ENCODE assay signal across 11 cellular contexts in the genomic region with DNA sequence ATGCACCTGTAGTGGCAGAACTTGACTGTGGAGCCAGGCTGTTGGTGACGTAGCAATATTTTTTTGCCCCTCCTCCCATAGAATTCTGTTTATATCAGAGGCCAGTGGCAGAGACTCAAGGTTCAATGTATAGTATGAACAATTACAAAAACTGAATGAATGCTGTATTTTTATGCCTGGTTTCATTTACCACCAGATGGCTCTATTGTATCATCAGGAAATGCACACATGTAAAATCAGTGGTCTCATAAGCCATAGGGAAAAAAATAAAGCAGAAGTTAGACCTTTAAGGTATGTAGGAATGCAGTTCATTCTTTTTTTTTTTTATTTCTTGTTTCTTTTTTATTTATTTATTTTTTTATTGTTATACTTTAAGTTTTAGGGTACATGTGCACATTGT. TPM values are rescaled to one million over a fixed set of nuclear protein-coding genes. Genes with fewer than 3 reads are reported as not detected.
DNase-seq lines count a peak whose midpoint lies in the region; ATAC-seq, FAIRE-seq and TF ChIP-seq lines count a peak whose summit lies in the region.
"Had no signal": no experiment of that assay in that cellular context is flagged by ENCODE, and none has a peak within 500 bp of the region (broad histone marks: within the 10 kb centered on the region; RNA-seq: fewer than 3 reads in every experiment).

No MANE protein-coding gene starts in this region.

- in situ Hi-C loops in astrocyte of the spinal cord (cut with HindIII; ENCODE audit: low sequenced_read_pairs) = no loop called here

- no peak overlapping the region for H4K91ac ChIP-seq in mesenchymal stem cell (ENCODE audit: low read length)

- H3K4me3 Mint-ChIP-seq in Calu3 (ENCODE audit: low read depth, unreplicated experiment) = no peak overlapping the region

- H3K23ac ChIP-seq in mesenchymal stem cell (ENCODE audit: low read length in 2 of 2) = no peak overlapping the region

- no peak for DNase-seq in Calu3
- DNase-seq in HTR-8/SVneo (ENCODE audit: insufficient read length, low spot score) = peak; percentile 12
- DNase-seq in astrocyte of the spinal cord (ENCODE audit: low read depth, low spot score) = peak; percentile 39
- peak; percentile 39 for DNase-seq in mesenchymal stem cell
- DNase-seq in stimulated activated CD4-positive, alpha-beta T cell treated with anti-CD3 and anti-CD28 coated beads, Interleukin-2, amount 100 ng/mL, for 24 hours = no peak
- DNase-seq in posterior vena cava (ENCODE audit: low spot score) = no peak
- DNase-seq in thyroid gland = no peak
- DNase-seq: stimulated activated CD4-positive, alpha-beta T cell treated with anti-CD3 and anti-CD28 coated beads, Interleukin-4, amount 100 ng/mL, for 24 hours had no signal

- H3K36me3 Mint-ChIP-seq in Calu3 (ENCODE audit: insufficient read depth, unreplicated experiment) = no peaks in the 10 kb centered on the region

- no peak overlapping the region for H2AK5ac ChIP-seq in mesenchymal stem cell (ENCODE audit: low read length, severe bottlenecking)

- H3K4ac ChIP-seq in mesenchymal stem cell (ENCODE audit: low read depth in 1 of 2, low read length in 2 of 2) = no peak overlapping the region

- H3K4me2 ChIP-seq in mesenchymal stem cell (ENCODE audit: low read length, poor library complexity, severe bottlenecking) = no peak overlapping the region

- no peak overlapping the region for H3K14ac ChIP-seq in mesenchymal stem cell (ENCODE audit: low read length in 2 of 2)

- H3K36me3 ChIP-seq in mesenchymal stem cell (ENCODE audit: control insufficient read depth in 1 of 2, insufficient read depth in 2 of 2, low read depth in 1 of 2, low read length in 2 of 2) (no peaks in the 10 kb centered on the region), thyroid gland (no peaks in the 10 kb centered on the region)
- H3K36me3 ChIP-seq: SJSA1 had no signal

- BruUV-seq in Calu3 (replicated peaks; lab: Mats Ljungman, UMichigan) = no TSS peak

- no peaks in the 10 kb centered on the region for H3K79me1 ChIP-seq in mesenchymal stem cell (replicated peaks; ENCODE audit: low read length, poor library complexity, severe bottlenecking)

- no peak overlapping the region for H3K27ac Mint-ChIP-seq in Calu3 (ENCODE audit: unreplicated experiment)

- H3K4me3 ChIP-seq in astrocyte of the spinal cord (ENCODE audit: low read depth, low read length) (no peak overlapping the region), mesenchymal stem cell (ENCODE audit: insufficient read depth in 1 of 2, low read depth in 1 of 2, low read length in 2 of 2) (no peak overlapping the region), thyroid gland (replicated peaks in 1 of 3) (no peak overlapping the region)
- H3K4me3 ChIP-seq: SJSA1 had no signal

- H3K4me1 ChIP-seq in mesenchymal stem cell (ENCODE audit: control insufficient read depth, insufficient read depth, low read depth, low read length) (no peaks in the 10 kb centered on the region), thyroid gland (no peaks in the 10 kb centered on the region)
- H3K4me1 ChIP-seq: SJSA1 had no signal

- H2BK120ac ChIP-seq in mesenchymal stem cell (ENCODE audit: low read depth, low read length) = no peak overlapping the region

- H3K27me3 ChIP-seq in mesenchymal stem cell (ENCODE audit: control insufficient read depth in 1 of 2, insufficient read depth in 1 of 2, low read length in 2 of 2) (no peaks in the 10 kb centered on the region), thyroid gland (no peaks in the 10 kb centered on the region)

- FAIRE-seq in HTR-8/SVneo (lab: Jason Lieb, UNC) = no peak

- TF ChIP-seq CTCF in Calu3 (IDR thresholded peaks at IDR 0.05; ENCODE audit: unreplicated experiment) (peak; percentile 61), astrocyte of the spinal cord (IDR thresholded peaks at IDR 0.05; ENCODE audit: low read depth, low read length) (peak; percentile 55), thyroid gland (IDR thresholded peaks at IDR 0.05) (peak in 3 of 6 experiments; percentile 23 to 25 (median 24))

- no peaks in the 10 kb centered on the region for H3K27me3 Mint-ChIP-seq in Calu3 (ENCODE audit: unreplicated experiment)

- H3K9me3 Mint-ChIP-seq in Calu3 (ENCODE audit: low read depth, unreplicated experiment) = peaks cover 2% of the 10 kb centered on the region

- no peaks in the 10 kb centered on the region for H3K4me1 Mint-ChIP-seq in Calu3 (ENCODE audit: low read depth, unreplicated experiment)

- CTCF ChIA-PET in Calu3 (lab: Charles Lee) = no interaction called here

- no peak overlapping the region for H2AFZ ChIP-seq in mesenchymal stem cell (ENCODE audit: low read depth, low read length)

- H2BK12ac ChIP-seq in mesenchymal stem cell (ENCODE audit: low read length in 2 of 2) = no peak overlapping the region

- no peak for ATAC-seq in HG03135 (IDR thresholded peaks at IDR 0.05; ENCODE audit: unreplicated experiment)

- no peak overlapping the region for H2BK15ac ChIP-seq in mesenchymal stem cell (ENCODE audit: low read depth, poor library complexity, severe bottlenecking)

- WGBS in mesenchymal stem cell = no CpG with 5 or more reads among the region's 1 CpG
- 78 to 86% methylated on average over 1 of the region's 1 CpG for WGBS in thyroid gland, 2 donors

- no peak for TF ChIP-seq POLR2A in thyroid gland (IDR thresholded peaks at IDR 0.05)

- no peak overlapping the region for H2BK5ac ChIP-seq in mesenchymal stem cell (ENCODE audit: low read depth, low read length, poor library complexity, severe bottlenecking)

- H3K27ac ChIP-seq in mesenchymal stem cell (ENCODE audit: low read length, poor library complexity, severe bottlenecking) (no peak overlapping the region), thyroid gland (no peak overlapping the region)
- H3K27ac ChIP-seq: epithelial cell of prostate, SJSA1 had no signal

- H4K8ac ChIP-seq in mesenchymal stem cell (ENCODE audit: low read length) = no peak overlapping the region

- H3K9ac ChIP-seq in mesenchymal stem cell (ENCODE audit: low read length) = no peak overlapping the region

- intact Hi-C loops in Calu3 (cut with micrococcal nuclease; ENCODE audit: unreplicated experiment) (loop anchor here (1.0 to 10.0 kb wide), 5 partner anchors 182 to 1096 kb away; no protein-coding TSS in a partner anchor), posterior vena cava (cut with DNase I) (no loop called here), thyroid gland (cut with DNase I) (no loop called here)

- no peak overlapping the region for H3K18ac ChIP-seq in mesenchymal stem cell (ENCODE audit: low read depth in 1 of 2, low read length in 2 of 2)

- H3K9me3 ChIP-seq in mesenchymal stem cell (ENCODE audit: control insufficient read depth, low read length) (no peaks in the 10 kb centered on the region), thyroid gland (no peaks in the 10 kb centered on the region)
- H3K9me3 ChIP-seq: SJSA1 had no signal

RNA-seq across cellular contexts. Expression of a gene that starts 43.6 kb away (rescaled TPM):
- total RNA-seq in Calu3 (2022) = 2.1 and 2.5 TPM in 2 replicates
- polyA plus RNA-seq in mesenchymal stem cell (2013, experiment 1 of 2) = 0.06 TPM
- polyA plus RNA-seq in mesenchymal stem cell (2013, experiment 2 of 2) = not detected
- total RNA-seq in posterior vena cava = not detected
- total RNA-seq in thyroid gland = 1 to 10 TPM in 1 of 4 donors, not detected in 3; 1.3 TPM
- total RNA-seq: SJSA1 had no signal

Comparison
In these comparisons a context has a peak if more than half of its experiments do, and no peak if none do; other contexts are left out.
1. DNase-seq: peak in HTR-8/SVneo (single experiment), astrocyte of the spinal cord (single experiment) and mesenchymal stem cell (single experiment); none in Calu3 (single experiment), stimulated activated CD4-positive, alpha-beta T cell treated with anti-CD3 and anti-CD28 coated beads, Interleukin-2, amount 100 ng/mL, for 24 hours (0 of 2), posterior vena cava (single experiment) and thyroid gland (0 of 2).